1 cellular context compared by ENCODE assay signal in genomic region chr18:63969965-63970802, GRCh38.
A peak's percentile ranks its signal among the peaks of the same experiment; 100 is the strongest.
TF ChIP-seq lines count a peak whose summit lies in the region.

A gene with protein sequence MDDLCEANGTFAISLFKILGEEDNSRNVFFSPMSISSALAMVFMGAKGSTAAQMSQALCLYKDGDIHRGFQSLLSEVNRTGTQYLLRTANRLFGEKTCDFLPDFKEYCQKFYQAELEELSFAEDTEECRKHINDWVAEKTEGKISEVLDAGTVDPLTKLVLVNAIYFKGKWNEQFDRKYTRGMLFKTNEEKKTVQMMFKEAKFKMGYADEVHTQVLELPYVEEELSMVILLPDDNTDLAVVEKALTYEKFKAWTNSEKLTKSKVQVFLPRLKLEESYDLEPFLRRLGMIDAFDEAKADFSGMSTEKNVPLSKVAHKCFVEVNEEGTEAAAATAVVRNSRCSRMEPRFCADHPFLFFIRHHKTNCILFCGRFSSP (plus strand): TSS chr18:63970081. CDS start chr18:63978309, 8,228 bp downstream.

TF ChIP-seq in HEK293, 187 proteins besides CTCF, POLR2A, EP300 and RAD21 (continued from another document and continues in another):
- peak; percentile 61; the same call in 1 of the 2 replicates for TF ChIP-seq ZNF324 (tag by site-specific recombination; IDR thresholded peaks at IDR 0.05)
- TF ChIP-seq GFI1B (tag by site-specific recombination; IDR thresholded peaks at IDR 0.05), result 0 out of 2 replicates have a peak, but pooled peaks have one; percentile 11
- TF ChIP-seq ZBTB17 (tag by site-specific recombination; IDR thresholded peaks at IDR 0.05), result peak; percentile 96
- TF ChIP-seq YY2 (tag by site-specific recombination; IDR thresholded peaks at IDR 0.05), result 0 out of 2 replicates have a peak, but pooled peaks have one; percentile 37
- TF ChIP-seq ZNF426 (tag by site-specific recombination; IDR thresholded peaks at IDR 0.05), result no peak
- TF ChIP-seq EGR2 (tag by site-specific recombination; IDR thresholded peaks at IDR 0.05; ENCODE audit: low read depth), result peak; percentile 86
- no peak for TF ChIP-seq ZNF473 (tag by site-specific recombination; IDR thresholded peaks at IDR 0.05)
- peak; percentile 86 for TF ChIP-seq IKZF3 (tag by site-specific recombination; IDR thresholded peaks at IDR 0.05)
- no peak for TF ChIP-seq ZNF610 (tag by site-specific recombination; IDR thresholded peaks at IDR 0.05; ENCODE audit: borderline replicate concordance)
- TF ChIP-seq ZFHX2 (tag by site-specific recombination; conservative IDR thresholded peaks at IDR 0.05), result peak; percentile 92
- peak; percentile 78; the same call in 1 of the 2 replicates for TF ChIP-seq ZNF501 (tag by site-specific recombination; IDR thresholded peaks at IDR 0.05)
- TF ChIP-seq, protein P1, sequence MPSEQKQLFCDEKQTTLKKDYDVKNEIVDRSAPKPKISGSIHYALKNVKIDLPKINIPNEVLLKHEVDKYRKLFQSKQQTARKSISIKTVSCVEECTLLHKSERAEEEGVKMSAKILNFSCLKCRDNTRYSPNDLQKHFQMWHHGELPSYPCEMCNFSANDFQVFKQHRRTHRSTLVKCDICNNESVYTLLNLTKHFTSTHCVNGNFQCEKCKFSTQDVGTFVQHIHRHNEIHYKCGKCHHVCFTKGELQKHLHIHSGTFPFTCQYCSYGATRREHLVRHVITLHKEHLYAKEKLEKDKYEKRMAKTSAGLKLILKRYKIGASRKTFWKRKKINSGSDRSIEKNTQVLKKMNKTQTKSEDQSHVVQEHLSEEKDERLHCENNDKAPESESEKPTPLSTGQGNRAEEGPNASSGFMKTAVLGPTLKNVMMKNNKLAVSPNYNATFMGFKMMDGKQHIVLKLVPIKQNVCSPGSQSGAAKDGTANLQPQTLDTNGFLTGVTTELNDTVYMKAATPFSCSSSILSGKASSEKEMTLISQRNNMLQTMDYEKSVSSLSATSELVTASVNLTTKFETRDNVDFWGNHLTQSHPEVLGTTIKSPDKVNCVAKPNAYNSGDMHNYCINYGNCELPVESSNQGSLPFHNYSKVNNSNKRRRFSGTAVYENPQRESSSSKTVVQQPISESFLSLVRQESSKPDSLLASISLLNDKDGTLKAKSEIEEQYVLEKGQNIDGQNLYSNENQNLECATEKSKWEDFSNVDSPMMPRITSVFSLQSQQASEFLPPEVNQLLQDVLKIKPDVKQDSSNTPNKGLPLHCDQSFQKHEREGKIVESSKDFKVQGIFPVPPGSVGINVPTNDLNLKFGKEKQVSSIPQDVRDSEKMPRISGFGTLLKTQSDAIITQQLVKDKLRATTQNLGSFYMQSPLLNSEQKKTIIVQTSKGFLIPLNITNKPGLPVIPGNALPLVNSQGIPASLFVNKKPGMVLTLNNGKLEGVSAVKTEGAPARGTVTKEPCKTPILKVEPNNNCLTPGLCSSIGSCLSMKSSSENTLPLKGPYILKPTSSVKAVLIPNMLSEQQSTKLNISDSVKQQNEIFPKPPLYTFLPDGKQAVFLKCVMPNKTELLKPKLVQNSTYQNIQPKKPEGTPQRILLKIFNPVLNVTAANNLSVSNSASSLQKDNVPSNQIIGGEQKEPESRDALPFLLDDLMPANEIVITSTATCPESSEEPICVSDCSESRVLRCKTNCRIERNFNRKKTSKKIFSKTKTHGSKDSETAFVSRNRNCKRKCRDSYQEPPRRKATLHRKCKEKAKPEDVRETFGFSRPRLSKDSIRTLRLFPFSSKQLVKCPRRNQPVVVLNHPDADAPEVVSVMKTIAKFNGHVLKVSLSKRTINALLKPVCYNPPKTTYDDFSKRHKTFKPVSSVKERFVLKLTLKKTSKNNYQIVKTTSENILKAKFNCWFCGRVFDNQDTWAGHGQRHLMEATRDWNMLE (tag by site-specific recombination; conservative IDR thresholded peaks at IDR 0.05; ENCODE audit: low read depth), result peak; percentile 54
- TF ChIP-seq KLF17 (tag by site-specific recombination; IDR thresholded peaks at IDR 0.05), result peak; percentile 59; the same call in 1 of the 2 replicates
- TF ChIP-seq ZFP3 (tag by site-specific recombination; IDR thresholded peaks at IDR 0.05; ENCODE audit: low read depth), result no peak
- TF ChIP-seq ZNF707 (tag by site-specific recombination; IDR thresholded peaks at IDR 0.05), result no peak
- peak; percentile 41; the same call in 1 of the 2 replicates for TF ChIP-seq KLF16 (tag by site-specific recombination; IDR thresholded peaks at IDR 0.05)
- TF ChIP-seq, protein P2, sequence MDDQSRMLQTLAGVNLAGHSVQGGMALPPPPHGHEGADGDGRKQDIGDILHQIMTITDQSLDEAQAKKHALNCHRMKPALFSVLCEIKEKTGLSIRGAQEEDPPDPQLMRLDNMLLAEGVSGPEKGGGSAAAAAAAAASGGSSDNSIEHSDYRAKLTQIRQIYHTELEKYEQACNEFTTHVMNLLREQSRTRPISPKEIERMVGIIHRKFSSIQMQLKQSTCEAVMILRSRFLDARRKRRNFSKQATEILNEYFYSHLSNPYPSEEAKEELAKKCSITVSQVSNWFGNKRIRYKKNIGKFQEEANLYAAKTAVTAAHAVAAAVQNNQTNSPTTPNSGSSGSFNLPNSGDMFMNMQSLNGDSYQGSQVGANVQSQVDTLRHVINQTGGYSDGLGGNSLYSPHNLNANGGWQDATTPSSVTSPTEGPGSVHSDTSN (CRISPR knock-in tag; IDR thresholded peaks at IDR 0.05), result peak; percentile 40; the same call in 1 of the 2 replicates
- TF ChIP-seq ZNF677 (tag by site-specific recombination; IDR thresholded peaks at IDR 0.05), result no peak
- TF ChIP-seq ZNF366 (tag by site-specific recombination; conservative IDR thresholded peaks at IDR 0.05), result peak; percentile 58; the same call in 1 of the 2 replicates
- no peak for TF ChIP-seq ZNF48 (tag by site-specific recombination; IDR thresholded peaks at IDR 0.05)
- TF ChIP-seq, protein P3, sequence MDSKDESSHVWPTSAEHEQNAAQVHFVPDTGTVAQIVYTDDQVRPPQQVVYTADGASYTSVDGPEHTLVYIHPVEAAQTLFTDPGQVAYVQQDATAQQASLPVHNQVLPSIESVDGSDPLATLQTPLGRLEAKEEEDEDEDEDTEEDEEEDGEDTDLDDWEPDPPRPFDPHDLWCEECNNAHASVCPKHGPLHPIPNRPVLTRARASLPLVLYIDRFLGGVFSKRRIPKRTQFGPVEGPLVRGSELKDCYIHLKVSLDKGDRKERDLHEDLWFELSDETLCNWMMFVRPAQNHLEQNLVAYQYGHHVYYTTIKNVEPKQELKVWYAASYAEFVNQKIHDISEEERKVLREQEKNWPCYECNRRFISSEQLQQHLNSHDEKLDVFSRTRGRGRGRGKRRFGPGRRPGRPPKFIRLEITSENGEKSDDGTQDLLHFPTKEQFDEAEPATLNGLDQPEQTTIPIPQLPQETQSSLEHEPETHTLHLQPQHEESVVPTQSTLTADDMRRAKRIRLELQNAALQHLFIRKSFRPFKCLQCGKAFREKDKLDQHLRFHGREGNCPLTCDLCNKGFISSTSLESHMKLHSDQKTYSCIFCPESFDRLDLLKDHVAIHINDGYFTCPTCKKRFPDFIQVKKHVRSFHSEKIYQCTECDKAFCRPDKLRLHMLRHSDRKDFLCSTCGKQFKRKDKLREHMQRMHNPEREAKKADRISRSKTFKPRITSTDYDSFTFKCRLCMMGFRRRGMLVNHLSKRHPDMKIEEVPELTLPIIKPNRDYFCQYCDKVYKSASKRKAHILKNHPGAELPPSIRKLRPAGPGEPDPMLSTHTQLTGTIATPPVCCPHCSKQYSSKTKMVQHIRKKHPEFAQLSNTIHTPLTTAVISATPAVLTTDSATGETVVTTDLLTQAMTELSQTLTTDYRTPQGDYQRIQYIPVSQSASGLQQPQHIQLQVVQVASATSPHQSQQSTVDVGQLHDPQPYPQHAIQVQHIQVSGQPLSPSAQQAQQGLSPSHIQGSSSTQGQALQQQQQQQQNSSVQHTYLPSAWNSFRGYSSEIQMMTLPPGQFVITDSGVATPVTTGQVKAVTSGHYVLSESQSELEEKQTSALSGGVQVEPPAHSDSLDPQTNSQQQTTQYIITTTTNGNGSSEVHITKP (tag by site-specific recombination; IDR thresholded peaks at IDR 0.05), result peak; percentile 91
- peak; percentile 36; the same call in 1 of the 2 replicates for TF ChIP-seq ZNF394 (tag by site-specific recombination; IDR thresholded peaks at IDR 0.05; ENCODE audit: borderline replicate concordance)
- TF ChIP-seq SCRT1 (tag by site-specific recombination; IDR thresholded peaks at IDR 0.05; ENCODE audit: borderline replicate concordance), result no peak; the same call in 1 of the 2 replicates
- TF ChIP-seq ZNF777 (tag by site-specific recombination; IDR thresholded peaks at IDR 0.05; ENCODE audit: borderline replicate concordance), result peak; percentile 61; the same call in 1 of the 2 replicates
- peak; percentile 17; the same call in 1 of the 2 replicates for TF ChIP-seq ZNF2 (tag by site-specific recombination; IDR thresholded peaks at IDR 0.05)
- TF ChIP-seq PATZ1 (tag by site-specific recombination; IDR thresholded peaks at IDR 0.05), result peak; percentile 74
- peak; percentile 91 for TF ChIP-seq SP2 (tag by site-specific recombination; IDR thresholded peaks at IDR 0.05)
- TF ChIP-seq ZNF335 (tag by site-specific recombination; conservative IDR thresholded peaks at IDR 0.05), result peak; percentile 95
- TF ChIP-seq ZNF558 (tag by site-specific recombination; IDR thresholded peaks at IDR 0.05), result no peak
- no peak for TF ChIP-seq ZNF202 (tag by site-specific recombination; IDR thresholded peaks at IDR 0.05; ENCODE audit: borderline replicate concordance)
- peak; percentile 97 for TF ChIP-seq GLIS1 (tag by site-specific recombination; IDR thresholded peaks at IDR 0.05)
- peak; percentile 79 for TF ChIP-seq WT1 (tag by site-specific recombination; IDR thresholded peaks at IDR 0.05)
- TF ChIP-seq ATF2 (tag by site-specific recombination; IDR thresholded peaks at IDR 0.05; ENCODE audit: low read depth), result no peak
- peak; percentile 91 for TF ChIP-seq OSR2 (tag by site-specific recombination; IDR thresholded peaks at IDR 0.05)
- TF ChIP-seq SP3 (tag by site-specific recombination; IDR thresholded peaks at IDR 0.05), result peak; percentile 87
- peak; percentile 78 for TF ChIP-seq PRDM4 (tag by site-specific recombination; IDR thresholded peaks at IDR 0.05)
